In the genomic region with DNA sequence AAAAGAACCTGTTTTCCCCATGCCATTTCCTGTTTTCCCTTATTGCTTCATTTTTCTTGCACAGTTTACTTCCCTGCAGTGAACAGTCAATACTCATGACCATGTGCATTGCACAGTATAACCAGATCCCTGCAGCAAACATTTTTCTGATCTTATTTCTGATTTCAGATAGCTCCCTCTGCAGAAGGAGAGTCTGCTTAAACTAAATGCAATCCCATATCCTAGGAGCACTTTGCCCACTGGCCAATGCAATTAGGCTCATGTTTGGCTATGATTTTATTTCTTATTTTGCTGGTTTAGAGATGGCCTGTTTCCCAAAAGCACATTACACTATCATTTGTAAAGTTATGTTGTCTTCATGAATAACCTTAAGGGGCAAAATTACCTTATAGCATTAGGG, we compare ENCODE assay signal across 18 cellular contexts.
A peak's percentile ranks its signal among the peaks of the same experiment; 100 is the strongest.
DNase-seq lines count a peak whose midpoint lies in the region; ATAC-seq and TF ChIP-seq lines count a peak whose summit lies in the region.
"Had no signal": no experiment of that assay in that cellular context is flagged by ENCODE, and none has a peak within 500 bp of the region (broad histone marks: within the 10 kb centered on the region; RNA-seq: fewer than 3 reads in every experiment).

No MANE protein-coding gene starts in this region.

- TF ChIP-seq CTCF in MCF 10A (IDR thresholded peaks at IDR 0.05; ENCODE audit: unreplicated experiment), result no peak
- TF ChIP-seq CTCF in SK-N-SH (IDR thresholded peaks at IDR 0.05), result no peak
- no peak for TF ChIP-seq CTCF in fibroblast of villous mesenchyme (IDR thresholded peaks at IDR 0.05; ENCODE audit: insufficient read depth, low read depth, low read length)
- no peak for TF ChIP-seq CTCF in upper lobe of right lung (IDR thresholded peaks at IDR 0.05)

- intact Hi-C loops in MCF 10A (cut with micrococcal nuclease) (no loop called here), upper lobe of right lung (cut with DNase I) (no loop called here)

- no peaks in the 10 kb centered on the region for H3K36me3 ChIP-seq in SK-N-SH (replicated peaks in 1 of 2; ENCODE audit: control insufficient read depth in 1 of 2, insufficient read depth in 2 of 2, low read length in 1 of 2)
- no peaks in the 10 kb centered on the region for H3K36me3 ChIP-seq in upper lobe of right lung

- no peaks in the 10 kb centered on the region for H3K27me3 Mint-ChIP-seq in MCF 10A (ENCODE audit: insufficient read depth, unreplicated experiment)

- H3K36me3 Mint-ChIP-seq in MCF 10A (ENCODE audit: insufficient read depth, unreplicated experiment), result no peaks in the 10 kb centered on the region

- H3K9me3 ChIP-seq in SK-N-SH, result no peaks in the 10 kb centered on the region
- H3K9me3 ChIP-seq in upper lobe of right lung, result no peaks in the 10 kb centered on the region

- H3K9me3 Mint-ChIP-seq in MCF 10A (ENCODE audit: unreplicated experiment), result no peaks in the 10 kb centered on the region

- H3K4me2 ChIP-seq in SK-N-SH, result no peak overlapping the region

- peak; percentile 8 for ATAC-seq in upper lobe of right lung
- no peak for ATAC-seq in HG03521 (IDR thresholded peaks at IDR 0.05; ENCODE audit: unreplicated experiment)
- ATAC-seq: GM12878, HCT116 had no signal

- in situ Hi-C loops in T47D (cut with HindIII; ENCODE audit: low pct_unique_long_range_greater_than_20kb, low sequenced_read_pairs), result no loop called here

- peaks cover 24% of the 10 kb centered on the region for H3K4me1 Mint-ChIP-seq in MCF 10A (ENCODE audit: insufficient read depth, unreplicated experiment)

- POLR2A ChIA-PET in MCF 10A (lab: Yijun Ruan, JAX), result interaction anchor here (1.8 to 4.6 kb wide), 4 partner anchors 9 to 33 kb away, joined by 4 to 41 read pairs (median 12); no protein-coding TSS in a partner anchor
- POLR2A ChIA-PET in SK-N-SH (lab: Yijun Ruan, JAX), result no interaction called here

- no peak overlapping the region for H3K4me3 ChIP-seq in SK-N-SH (ENCODE audit: low read depth in 2 of 2, low read length in 1 of 2)
- H3K4me3 ChIP-seq in fibroblast of villous mesenchyme (ENCODE audit: low read depth, low read length), result no peak overlapping the region
- H3K4me3 ChIP-seq in upper lobe of right lung, result no peak overlapping the region
- H3K4me3 ChIP-seq: GM12878 had no signal

- H3K27me3 ChIP-seq in SK-N-SH (ENCODE audit: insufficient read depth) (no peaks in the 10 kb centered on the region), upper lobe of right lung (no peaks in the 10 kb centered on the region)

- no peaks in the 10 kb centered on the region for H3K9me2 ChIP-seq in SK-N-SH

- H3K27ac Mint-ChIP-seq in MCF 10A (ENCODE audit: low read depth, unreplicated experiment), result no peak overlapping the region

- CTCF ChIA-PET in MCF 10A (lab: Yijun Ruan, JAX) (interaction anchor here (0.8 to 2.3 kb wide), 4 partner anchors 11 to 147 kb away, joined by 3 to 6 read pairs (median 3); no protein-coding TSS in a partner anchor), SK-N-SH (lab: Yijun Ruan, JAX) (interaction anchor here (0.7 kb wide), 1 partner anchor 376 kb away, joined by 3 read pairs; no protein-coding TSS in a partner anchor)

- no peaks in the 10 kb centered on the region for H4K20me1 ChIP-seq in SK-N-SH (ENCODE audit: insufficient read depth)

- no peak overlapping the region for H3K9ac ChIP-seq in SK-N-SH

- H3F3A ChIP-seq in SK-N-SH (replicated peaks; ENCODE audit: insufficient read depth), result peaks cover 14% of the 10 kb centered on the region

- H3K4me3 Mint-ChIP-seq in MCF 10A (ENCODE audit: unreplicated experiment), result no peak overlapping the region

- peak; percentile 27; the same call in 1 of the 2 replicates for TF ChIP-seq RAD21 in SK-N-SH (IDR thresholded peaks at IDR 0.05; ENCODE audit: low read length)

- no peaks in the 10 kb centered on the region for H3K79me2 ChIP-seq in SK-N-SH (ENCODE audit: insufficient read depth)

- TF ChIP-seq EP300 in SK-N-SH (IDR thresholded peaks at IDR 0.05; ENCODE audit: borderline replicate concordance in 1 of 2, low read depth in 1 of 2, low read length in 1 of 2), result peak; percentile 14 to 54; a peak in 1 of 4 replicates

- H3K4me1 ChIP-seq in SK-N-SH (ENCODE audit: control insufficient read depth in 1 of 2, insufficient read depth in 2 of 2, low read depth in 1 of 2, low read length in 1 of 2) (peaks cover 10 to 12% of the 10 kb centered on the region in 2 experiments; a peak in 3 of 4 replicates), upper lobe of right lung (peaks cover 30% of the 10 kb centered on the region)

- no peak overlapping the region for H2AFZ ChIP-seq in SK-N-SH (ENCODE audit: low read depth)

- peak; percentile 17 to 44 for DNase-seq in T47D (ENCODE audit: low read depth in 1 of 2, low spot score in 1 of 2)
- no peak for DNase-seq in MCF 10A (ENCODE audit: unreplicated experiment)
- DNase-seq in SK-N-SH, result peak; percentile 20
- DNase-seq in fibroblast of villous mesenchyme (ENCODE audit: low read depth), result peak; percentile 29
- DNase-seq in upper lobe of right lung, result no peak
- no peak for DNase-seq in NK-92 treated with Interleukin-12 subunit alpha and Interleukin-12 subunit beta, amount 100 ng/mL, for 24 hours (lab: John Stamatoyannopoulos, UW)
- DNase-seq in activated gamma-delta T cell treated with Interleukin-2 at 50 U/mL for 16 hours, result no peak
- DNase-seq: Calu3, IMR-90, MV-4-11, NCI-H1436, NCI-H2081, NCI-H2227 treated with DMSO at 0.1 percent for 48 hours, NCI-H524 treated with DMSO at 0.1 percent for 48 hours had no signal

- H3K27ac ChIP-seq in SK-N-SH (ENCODE audit: low read depth in 2 of 2, low read length in 1 of 2) (peak overlapping the region in 1 of 2 experiments; percentile 69; a peak in 2 of 4 replicates), upper lobe of right lung (no peak overlapping the region)
- H3K27ac ChIP-seq: C4-2B had no signal

- no TSS peak for BruUV-seq in MCF 10A (replicated peaks; lab: Mats Ljungman, UMichigan)

TF ChIP-seq in SK-N-SH, 30 proteins besides CTCF, POLR2A, EP300 and RAD21:
- TF ChIP-seq GATA2 (CRISPR knock-in tag; IDR thresholded peaks at IDR 0.05) (peak; percentile 81), REST (IDR thresholded peaks at IDR 0.05; ENCODE audit: low read depth, low read length) (no peak), CHD2 (IDR thresholded peaks at IDR 0.05; ENCODE audit: low read length, partially characterized antibody) (peak; percentile 35), TCF12 (IDR thresholded peaks at IDR 0.05) (peak; percentile 32; the same call in 1 of the 2 replicates), EZH2phosphoT487 (IDR thresholded peaks at IDR 0.05; ENCODE audit: borderline replicate concordance, low read depth) (no peak), GABPA (IDR thresholded peaks at IDR 0.05; ENCODE audit: low read depth) (no peak), FOXJ3 (CRISPR knock-in tag; IDR thresholded peaks at IDR 0.05) (peak; percentile 53; the same call in 1 of the 2 replicates), RCOR1 (IDR thresholded peaks at IDR 0.05; ENCODE audit: low read length) (peak; percentile 81)

Comparison
In these comparisons a context has a peak if more than half of its experiments do, and no peak if none do; other contexts are left out.
1. DNase-seq: peak in T47D (2 of 2), SK-N-SH (single experiment) and fibroblast of villous mesenchyme (single experiment); none in MCF 10A (single experiment), upper lobe of right lung (single experiment), NK-92 treated with Interleukin-12 subunit alpha and Interleukin-12 subunit beta, amount 100 ng/mL, for 24 hours (single experiment) and activated gamma-delta T cell treated with Interleukin-2 at 50 U/mL for 16 hours (single experiment).